Comparison of ENCODE assay signal across 2 cellular contexts in the genomic region with DNA sequence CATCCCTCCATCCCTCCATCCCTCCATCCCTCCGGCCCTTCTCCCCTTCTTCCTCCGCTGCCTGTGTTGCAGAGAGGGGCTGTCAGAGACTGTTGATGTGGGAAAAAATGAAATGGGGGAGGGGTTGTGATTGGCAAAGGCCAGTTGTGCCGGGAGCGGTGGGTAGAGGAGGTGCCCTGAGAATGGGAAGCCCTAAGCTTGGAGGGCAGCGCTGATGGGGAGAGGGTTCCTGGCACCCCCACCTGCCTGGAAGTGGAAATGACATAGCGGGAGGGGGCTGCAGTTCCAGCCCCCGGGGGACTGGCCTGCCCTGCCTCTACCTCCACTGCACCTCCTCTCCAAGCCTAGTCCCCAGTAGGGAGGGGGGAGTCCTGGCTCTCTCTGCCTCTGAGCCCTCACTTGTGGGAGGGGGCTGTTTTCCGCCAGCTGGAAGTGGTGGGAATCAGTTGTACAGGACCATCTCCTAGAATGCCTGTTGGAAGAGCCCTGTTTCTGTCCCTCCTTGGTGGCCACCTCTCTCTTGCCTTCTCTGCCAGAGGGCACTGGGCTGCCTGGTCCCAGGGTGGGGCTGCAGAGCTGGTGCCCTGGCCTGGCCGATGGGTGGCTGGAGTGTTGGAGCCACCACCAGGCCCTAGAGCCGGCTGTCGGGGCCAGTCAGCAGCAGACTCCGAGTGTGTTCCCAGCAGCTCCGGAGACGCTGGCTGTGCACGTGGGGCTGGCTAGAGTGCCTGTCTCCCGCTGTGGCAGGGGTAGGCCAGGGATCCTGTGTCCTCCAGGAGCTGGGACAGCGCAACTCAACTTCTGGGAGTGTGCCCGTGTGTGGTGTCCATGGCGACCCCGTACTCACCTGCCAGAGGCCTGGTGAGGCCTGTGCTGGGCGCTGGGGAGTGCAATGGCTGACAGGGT.
TF ChIP-seq lines count a peak whose summit lies in the region.

No MANE protein-coding gene starts in this region.

TF ChIP-seq in SK-N-SH, 30 proteins besides CTCF, POLR2A, EP300 and RAD21 (continued from another document):
- TF ChIP-seq, protein P1, sequence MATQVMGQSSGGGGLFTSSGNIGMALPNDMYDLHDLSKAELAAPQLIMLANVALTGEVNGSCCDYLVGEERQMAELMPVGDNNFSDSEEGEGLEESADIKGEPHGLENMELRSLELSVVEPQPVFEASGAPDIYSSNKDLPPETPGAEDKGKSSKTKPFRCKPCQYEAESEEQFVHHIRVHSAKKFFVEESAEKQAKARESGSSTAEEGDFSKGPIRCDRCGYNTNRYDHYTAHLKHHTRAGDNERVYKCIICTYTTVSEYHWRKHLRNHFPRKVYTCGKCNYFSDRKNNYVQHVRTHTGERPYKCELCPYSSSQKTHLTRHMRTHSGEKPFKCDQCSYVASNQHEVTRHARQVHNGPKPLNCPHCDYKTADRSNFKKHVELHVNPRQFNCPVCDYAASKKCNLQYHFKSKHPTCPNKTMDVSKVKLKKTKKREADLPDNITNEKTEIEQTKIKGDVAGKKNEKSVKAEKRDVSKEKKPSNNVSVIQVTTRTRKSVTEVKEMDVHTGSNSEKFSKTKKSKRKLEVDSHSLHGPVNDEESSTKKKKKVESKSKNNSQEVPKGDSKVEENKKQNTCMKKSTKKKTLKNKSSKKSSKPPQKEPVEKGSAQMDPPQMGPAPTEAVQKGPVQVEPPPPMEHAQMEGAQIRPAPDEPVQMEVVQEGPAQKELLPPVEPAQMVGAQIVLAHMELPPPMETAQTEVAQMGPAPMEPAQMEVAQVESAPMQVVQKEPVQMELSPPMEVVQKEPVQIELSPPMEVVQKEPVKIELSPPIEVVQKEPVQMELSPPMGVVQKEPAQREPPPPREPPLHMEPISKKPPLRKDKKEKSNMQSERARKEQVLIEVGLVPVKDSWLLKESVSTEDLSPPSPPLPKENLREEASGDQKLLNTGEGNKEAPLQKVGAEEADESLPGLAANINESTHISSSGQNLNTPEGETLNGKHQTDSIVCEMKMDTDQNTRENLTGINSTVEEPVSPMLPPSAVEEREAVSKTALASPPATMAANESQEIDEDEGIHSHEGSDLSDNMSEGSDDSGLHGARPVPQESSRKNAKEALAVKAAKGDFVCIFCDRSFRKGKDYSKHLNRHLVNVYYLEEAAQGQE (IDR thresholded peaks at IDR 0.05; ENCODE audit: low read depth, low read length): no peak
- TF ChIP-seq POLR2AphosphoS5 (IDR thresholded peaks at IDR 0.05; ENCODE audit: low read depth, low read length): no peak
- no peak for TF ChIP-seq MXI1 (IDR thresholded peaks at IDR 0.05; ENCODE audit: low read depth, low read length)
- no peak for TF ChIP-seq RCOR1 (IDR thresholded peaks at IDR 0.05; ENCODE audit: low read length)
- TF ChIP-seq ELF1 (IDR thresholded peaks at IDR 0.05): no peak
- TF ChIP-seq, protein P2, sequence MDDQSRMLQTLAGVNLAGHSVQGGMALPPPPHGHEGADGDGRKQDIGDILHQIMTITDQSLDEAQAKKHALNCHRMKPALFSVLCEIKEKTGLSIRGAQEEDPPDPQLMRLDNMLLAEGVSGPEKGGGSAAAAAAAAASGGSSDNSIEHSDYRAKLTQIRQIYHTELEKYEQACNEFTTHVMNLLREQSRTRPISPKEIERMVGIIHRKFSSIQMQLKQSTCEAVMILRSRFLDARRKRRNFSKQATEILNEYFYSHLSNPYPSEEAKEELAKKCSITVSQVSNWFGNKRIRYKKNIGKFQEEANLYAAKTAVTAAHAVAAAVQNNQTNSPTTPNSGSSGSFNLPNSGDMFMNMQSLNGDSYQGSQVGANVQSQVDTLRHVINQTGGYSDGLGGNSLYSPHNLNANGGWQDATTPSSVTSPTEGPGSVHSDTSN (IDR thresholded peaks at IDR 0.05): no peak
- TF ChIP-seq FOXM1 (IDR thresholded peaks at IDR 0.05; ENCODE audit: low read depth): no peak
- TF ChIP-seq, protein P3, sequence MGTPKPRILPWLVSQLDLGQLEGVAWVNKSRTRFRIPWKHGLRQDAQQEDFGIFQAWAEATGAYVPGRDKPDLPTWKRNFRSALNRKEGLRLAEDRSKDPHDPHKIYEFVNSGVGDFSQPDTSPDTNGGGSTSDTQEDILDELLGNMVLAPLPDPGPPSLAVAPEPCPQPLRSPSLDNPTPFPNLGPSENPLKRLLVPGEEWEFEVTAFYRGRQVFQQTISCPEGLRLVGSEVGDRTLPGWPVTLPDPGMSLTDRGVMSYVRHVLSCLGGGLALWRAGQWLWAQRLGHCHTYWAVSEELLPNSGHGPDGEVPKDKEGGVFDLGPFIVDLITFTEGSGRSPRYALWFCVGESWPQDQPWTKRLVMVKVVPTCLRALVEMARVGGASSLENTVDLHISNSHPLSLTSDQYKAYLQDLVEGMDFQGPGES (IDR thresholded peaks at IDR 0.05; ENCODE audit: low read depth, low read length): no peak
- no peak for TF ChIP-seq TEAD4 (IDR thresholded peaks at IDR 0.05; ENCODE audit: borderline replicate concordance, insufficient read depth)

TF ChIP-seq in SK-N-SH treated with all-trans-retinoic acid at 6 μM for 48 hours, 23 proteins besides CTCF, POLR2A, EP300 and RAD21 (continued from another document):
- no peak for TF ChIP-seq CSRNP3 (CRISPR knock-in tag; IDR thresholded peaks at IDR 0.05)
- no peak for TF ChIP-seq BACH2 (CRISPR knock-in tag; IDR thresholded peaks at IDR 0.05; ENCODE audit: borderline replicate concordance)
- TF ChIP-seq POU6F1 (CRISPR knock-in tag; IDR thresholded peaks at IDR 0.05; ENCODE audit: borderline replicate concordance, low read depth): no peak
